Comparison of ENCODE assay signal across 11 cellular contexts in genomic region chr1:31739281-31739853, GRCh38. TPM values are rescaled to one million over a fixed set of nuclear protein-coding genes. Genes with fewer than 3 reads are reported as not detected.
DNase-seq lines count a peak whose midpoint lies in the region; ATAC-seq and TF ChIP-seq lines count a peak whose summit lies in the region.
"Had no signal": no experiment of that assay in that cellular context is flagged by ENCODE, and none has a peak within 500 bp of the region (broad histone marks: within the 10 kb centered on the region; RNA-seq: fewer than 3 reads in every experiment).

No MANE protein-coding gene starts in this region.

- no peak overlapping the region for H3K4me3 ChIP-seq in CD4-positive, alpha-beta memory T cell (ENCODE audit: low read length in 2 of 2)
- H3K4me3 ChIP-seq in mucosa of descending colon, result no peak overlapping the region
- no peak overlapping the region for H3K4me3 ChIP-seq in tibial artery
- H3K4me3 ChIP-seq: esophagus muscularis mucosa had no signal

- no peak overlapping the region for H3K27ac ChIP-seq in CD4-positive, alpha-beta memory T cell (ENCODE audit: low read depth, low read length)
- H3K27ac ChIP-seq in RWPE1 (peak overlapping the region; percentile 70), tibial artery (no peak overlapping the region)
- H3K27ac ChIP-seq: esophagus muscularis mucosa had no signal

- no peaks in the 10 kb centered on the region for H3K9me3 ChIP-seq in CD4-positive, alpha-beta memory T cell (ENCODE audit: control insufficient read depth in 1 of 2, low read length in 2 of 2)
- H3K9me3 ChIP-seq in mucosa of descending colon, result no peaks in the 10 kb centered on the region
- no peaks in the 10 kb centered on the region for H3K9me3 ChIP-seq in tibial artery
- H3K9me3 ChIP-seq: esophagus muscularis mucosa had no signal

- DNase-seq in CD4-positive, alpha-beta memory T cell, result peak in 4 of 5 donors; percentile 32 to 49 (median 40)
- peak; percentile 49 for DNase-seq in RWPE1 (ENCODE audit: low spot score)
- DNase-seq in activated effector memory CD4-positive, alpha-beta T cell treated with Interleukin-2 at 50 U/mL for 16 hours, result peak; percentile 23
- DNase-seq in mucosa of descending colon, result peak; percentile 55 to 77 (median 70)
- DNase-seq in tibial artery, result no peak
- DNase-seq: SIG-M5 had no signal

- H3K27me3 ChIP-seq in CD4-positive, alpha-beta memory T cell (ENCODE audit: insufficient read depth, low read length), result no peaks in the 10 kb centered on the region
- H3K27me3 ChIP-seq in tibial artery, result no peaks in the 10 kb centered on the region
- H3K27me3 ChIP-seq: esophagus muscularis mucosa had no signal

- ATAC-seq in mucosa of descending colon (peak; percentile 73), GM18873 (IDR thresholded peaks at IDR 0.05; ENCODE audit: low FRiP score, unreplicated experiment) (no peak), GM21367 (IDR thresholded peaks at IDR 0.05; ENCODE audit: unreplicated experiment) (no peak), HG03520 (IDR thresholded peaks at IDR 0.05; ENCODE audit: unreplicated experiment) (no peak)

- no peaks in the 10 kb centered on the region for H3K36me3 Mint-ChIP-seq in CD4-positive, alpha-beta memory T cell
- H3K36me3 Mint-ChIP-seq: CD14-positive monocyte had no signal

- intact Hi-C loops in CD4-positive, alpha-beta memory T cell (cut with micrococcal nuclease), result no loop called here
- intact Hi-C loops in mucosa of descending colon (cut with DNase I, micrococcal nuclease), result no loop called here
- intact Hi-C loops in tibial artery (cut with DNase I; ENCODE audit: low total_unique reads), result no loop called here

- H3K4me3 Mint-ChIP-seq in CD4-positive, alpha-beta memory T cell, result peak overlapping the region in 7 of 8 donors; percentile 23 to 64 (median 60)
- H3K4me3 Mint-ChIP-seq: CD14-positive monocyte had no signal

- peaks cover 16% of the 10 kb centered on the region for H3K4me1 ChIP-seq in CD4-positive, alpha-beta memory T cell (ENCODE audit: insufficient read depth, low read length)
- peaks cover 4% of the 10 kb centered on the region for H3K4me1 ChIP-seq in mucosa of descending colon (ENCODE audit: low read depth)
- H3K4me1 ChIP-seq in tibial artery, result no peaks in the 10 kb centered on the region
- H3K4me1 ChIP-seq: esophagus muscularis mucosa had no signal

- no peaks in the 10 kb centered on the region for H3K9me3 Mint-ChIP-seq in CD4-positive, alpha-beta memory T cell
- H3K9me3 Mint-ChIP-seq: CD14-positive monocyte had no signal

- no peak for TF ChIP-seq CTCF in RWPE1 (conservative IDR thresholded peaks at IDR 0.05; ENCODE audit: low read depth)
- TF ChIP-seq CTCF in mucosa of descending colon (IDR thresholded peaks at IDR 0.05), result no peak
- no peak for TF ChIP-seq CTCF in tibial artery (IDR thresholded peaks at IDR 0.05)

- H3K36me3 ChIP-seq in CD4-positive, alpha-beta memory T cell (ENCODE audit: insufficient read depth, low read length), result no peaks in the 10 kb centered on the region
- H3K36me3 ChIP-seq in mucosa of descending colon (ENCODE audit: low read depth) (no peaks in the 10 kb centered on the region), tibial artery (no peaks in the 10 kb centered on the region)

- H3K27ac Mint-ChIP-seq in CD4-positive, alpha-beta memory T cell, result peak overlapping the region in 6 of 7 donors; percentile 1 to 85 (median 84)
- H3K27ac Mint-ChIP-seq: CD14-positive monocyte had no signal

- CTCF ChIA-PET in CD4-positive, alpha-beta memory T cell (lab: Charles Lee; ENCODE audit: partially characterized antibody), result no interaction called here
- CTCF ChIA-PET in RWPE1 (lab: Yijun Ruan, JAX), result interaction anchor here (1.3 kb wide), 1 partner anchor 23 kb away, joined by 4 read pairs; no protein-coding TSS in a partner anchor

- H3K4me1 Mint-ChIP-seq in CD4-positive, alpha-beta memory T cell, result peaks cover 13 to 36% (median 20%) of the 10 kb centered on the region in 4 donors

- no peaks in the 10 kb centered on the region for H3K27me3 Mint-ChIP-seq in CD4-positive, alpha-beta memory T cell

- POLR2A ChIA-PET in CD4-positive, alpha-beta memory T cell (lab: Charles Lee; ENCODE audit: partially characterized antibody), result no interaction called here
- POLR2A ChIA-PET in RWPE1 (lab: Yijun Ruan, JAX; ENCODE audit: low non-redundant PET), result no interaction called here

RNA-seq across cellular contexts. Expression of gene ADGRB2, which starts 24.8 kb away (rescaled TPM):
- 1 to 10 TPM; 1.5 to 2.0 TPM for total RNA-seq in CD4-positive, alpha-beta memory T cell
- polyA plus RNA-seq in CD4-positive, alpha-beta memory T cell, result under 1 TPM in 1 of 2 donors, not detected in 1; 0.55 TPM
- 1 to 10 TPM in 1 of 3 donors, under 1 TPM in 2; 0.55 to 3.8 (median 0.65) TPM for total RNA-seq in mucosa of descending colon
- polyA plus RNA-seq: CD14-positive monocyte had no signal

RNA-seq across cellular contexts. Expression of gene COL16A1, which starts 35.5 kb away (rescaled TPM):
- total RNA-seq in CD4-positive, alpha-beta memory T cell, result not detected
- polyA plus RNA-seq in CD4-positive, alpha-beta memory T cell, result not detected
- 10 to 100 TPM; 11.2 to 62.9 (median 19.3) TPM for total RNA-seq in mucosa of descending colon
- polyA plus RNA-seq: CD14-positive monocyte had no signal

Comparison
In these comparisons a context has a peak if more than half of its experiments do, and no peak if none do; other contexts are left out.
1. DNase-seq: peak in CD4-positive, alpha-beta memory T cell (4 of 5), RWPE1 (single experiment), activated effector memory CD4-positive, alpha-beta T cell treated with Interleukin-2 at 50 U/mL for 16 hours (single experiment) and mucosa of descending colon (3 of 3); none in tibial artery (0 of 2).
2. RNA of gene COL16A1, which starts 35.5 kb away (total RNA-seq): 11.2 to 62.9 TPM in mucosa of descending colon; not detected in CD4-positive, alpha-beta memory T cell; every median in the first group is over 10 times any median in the second.